ENCODE assay signal across 19 cellular contexts in genomic region chr9:136674786-136675349, GRCh38. TPM values are rescaled to one million over a fixed set of nuclear protein-coding genes. Genes with fewer than 3 reads are reported as not detected.
DNase-seq lines count a peak whose midpoint lies in the region; ATAC-seq and TF ChIP-seq lines count a peak whose summit lies in the region.
"Had no signal": no experiment of that assay in that cellular context is flagged by ENCODE, and none has a peak within 500 bp of the region (broad histone marks: within the 10 kb centered on the region; RNA-seq: fewer than 3 reads in every experiment).

No MANE protein-coding gene starts in this region.

- H3K4me2 ChIP-seq in BLaER1 = peak overlapping the region; percentile 99

- peaks cover 81% of the 10 kb centered on the region for H4K20me1 ChIP-seq in BLaER1

- H3K9ac ChIP-seq in BLaER1 = no peak overlapping the region

- intact Hi-C loops in heart right ventricle (cut with DNase I) = no loop called here

- 56 to 59% methylated on average over 11 of the region's 11 CpGs for WGBS in heart right ventricle, 2 donors

- no peak for TF ChIP-seq CTCF in heart right ventricle (IDR thresholded peaks at IDR 0.05)

- DNase-seq in NCI-H2196 treated with DMSO at 0.1 percent for 48 hours (lab: John Stamatoyannopoulos, UW; ENCODE audit: unreplicated experiment) (peak; percentile 35), heart right ventricle (peak; percentile 62 to 78), lung microvascular endothelial cell (ENCODE audit: low read depth in 2 of 2) (peak; percentile 92 to 95), NK-92 (lab: John Stamatoyannopoulos, UW; ENCODE audit: unreplicated experiment) (no peak)
- DNase-seq in activated CD8-positive, alpha-beta memory T cell treated with anti-CD3 and anti-CD28 coated beads, Interleukin-2, amount 50 U/mL, for 4 hours = no peak
- DNase-seq: activated CD4-positive, alpha-beta T cell treated with anti-CD3 and anti-CD28 coated beads for 4 hours; effector memory CD8-positive, alpha-beta T cell; foreskin keratinocyte; MG63; NCI-H187 treated with DMSO at 0.1 percent for 48 hours; NCI-H526; posterior cingulate gyrus; T-helper 1 cell had no signal

- no peak overlapping the region for H3K27ac ChIP-seq in BLaER1
- peak overlapping the region in 5 of 10 donors; percentile 9 to 94 (median 73) for H3K27ac ChIP-seq in heart right ventricle
- H3K27ac ChIP-seq: foreskin keratinocyte, thoracic aorta had no signal

- ATAC-seq in heart right ventricle = peak; percentile 7 to 54 (median 22)
- no peak for ATAC-seq in HG03469 (IDR thresholded peaks at IDR 0.05; ENCODE audit: unreplicated experiment)
- ATAC-seq in HG03342 (IDR thresholded peaks at IDR 0.05; ENCODE audit: unreplicated experiment) = no peak
- ATAC-seq: effector memory CD8-positive, alpha-beta T cell; Panc1 had no signal

- no peaks in the 10 kb centered on the region for H3K9me3 ChIP-seq in BLaER1
- no peaks in the 10 kb centered on the region for H3K9me3 ChIP-seq in heart right ventricle
- H3K9me3 ChIP-seq: MG63, thoracic aorta had no signal

- no peak overlapping the region for H3K4me3 ChIP-seq in BLaER1
- H3K4me3 ChIP-seq in heart right ventricle = no peak overlapping the region
- H3K4me3 ChIP-seq: MG63, thoracic aorta had no signal

- H3K27me3 ChIP-seq in BLaER1 (no peaks in the 10 kb centered on the region), heart right ventricle (peaks cover 0 to 9% (median 0%) of the 10 kb centered on the region in 7 donors)
- H3K27me3 ChIP-seq: foreskin keratinocyte, MG63 had no signal

- H3K36me3 ChIP-seq in BLaER1 = peaks cover 59% of the 10 kb centered on the region
- peaks cover 0 to 71% (median 19%) of the 10 kb centered on the region in 9 donors for H3K36me3 ChIP-seq in heart right ventricle

- H3K4me1 ChIP-seq in BLaER1 (peaks cover 83% of the 10 kb centered on the region), heart right ventricle (peaks cover 3 to 47% (median 21%) of the 10 kb centered on the region in 9 donors)
- H3K4me1 ChIP-seq: foreskin keratinocyte had no signal

RNA-seq across cellular contexts. Expression of gene EGFL7, which starts 12.2 kb away (rescaled TPM):
- total RNA-seq in heart right ventricle (100 to 1,000 TPM in 5 of 10 donors, 10 to 100 TPM in 5; 68.6 to 115 (median 99.6) TPM), lung microvascular endothelial cell (330 and 384 TPM in 2 replicates)
- 100 to 1,000 TPM; 160 to 377 TPM for polyA plus RNA-seq in heart right ventricle

RNA-seq across cellular contexts. Expression of gene AGPAT2, which starts 12.4 kb away (rescaled TPM):
- 10 to 100 TPM; 48.1 to 83.3 (median 58.4) TPM for total RNA-seq in heart right ventricle
- polyA plus RNA-seq in heart right ventricle = 100 to 1,000 TPM in 1 of 2 donors, 10 to 100 TPM in 1; 97.2 to 195 TPM
- 18.8 and 41.0 TPM in 2 replicates for total RNA-seq in lung microvascular endothelial cell

RNA-seq across cellular contexts. Expression of gene DIPK1B, which starts 37.5 kb away (rescaled TPM):
- total RNA-seq in heart right ventricle (10 to 100 TPM; 15.7 to 26.1 (median 17.9) TPM), lung microvascular endothelial cell (64.7 and 91.1 TPM in 2 replicates)
- 10 to 100 TPM; 24.8 to 37.9 TPM for polyA plus RNA-seq in heart right ventricle
- total RNA-seq: bronchial epithelial cell had no signal

Comparison
In these comparisons a context has a peak if more than half of its experiments do, and no peak if none do; other contexts are left out.
1. DNase-seq: peak in NCI-H2196 treated with DMSO at 0.1 percent for 48 hours (single experiment), heart right ventricle (2 of 2) and lung microvascular endothelial cell (2 of 2); none in NK-92 (single experiment) and activated CD8-positive, alpha-beta memory T cell treated with anti-CD3 and anti-CD28 coated beads, Interleukin-2, amount 50 U/mL, for 4 hours (single experiment).
2. ATAC-seq: peak in heart right ventricle (8 of 8); none in HG03469 (single experiment) and HG03342 (single experiment).